9 cellular contexts compared by ENCODE assay signal in genomic region chr1:43452789-43453441, GRCh38. TPM values are rescaled to one million over a fixed set of nuclear protein-coding genes. Genes with fewer than 3 reads are reported as not detected.
DNase-seq lines count a peak whose midpoint lies in the region; ATAC-seq, FAIRE-seq and TF ChIP-seq lines count a peak whose summit lies in the region.
"Had no signal": no experiment of that assay in that cellular context is flagged by ENCODE, and none has a peak within 500 bp of the region (broad histone marks: within the 10 kb centered on the region; RNA-seq: fewer than 3 reads in every experiment).

No MANE protein-coding gene starts in this region.

- WGBS in endodermal cell (ENCODE audit: insufficient coverage in 1 of 2, insufficient read length in 1 of 2), 2 experiments = 27 to 80% methylated on average over 1 to 10 of the region's 10 CpGs
- 16 to 28% methylated on average over 7 of the region's 10 CpGs for WGBS in upper lobe of left lung, 2 donors

- H3K36me3 ChIP-seq in endodermal cell (ENCODE audit: control insufficient read depth, insufficient read depth, low read length) = peaks cover 40% of the 10 kb centered on the region
- H3K36me3 ChIP-seq in upper lobe of left lung = peaks cover 12 to 44% (median 40%) of the 10 kb centered on the region in 4 donors

- DNase-seq in activated naive CD4-positive, alpha-beta T cell treated with anti-CD3 and anti-CD28 coated beads, Interleukin-2, amount 50 U/mL, for 16 hours = no peak
- DNase-seq in RCC 7860 (ENCODE audit: low spot score) = peak; percentile 65
- DNase-seq in endodermal cell = peak; percentile 88
- peak; percentile 46 for DNase-seq in midbrain (lab: John Stamatoyannopoulos, UW)
- peak in 1 of 2 donors; percentile 61 for DNase-seq in upper lobe of left lung
- no peak for DNase-seq in NCI-H524 (lab: John Stamatoyannopoulos, UW)

- TF ChIP-seq CTCF in endodermal cell (conservative IDR thresholded peaks at IDR 0.05) = no peak
- no peak for TF ChIP-seq CTCF in upper lobe of left lung (IDR thresholded peaks at IDR 0.05)

- no peak overlapping the region for H3K9ac ChIP-seq in endodermal cell (ENCODE audit: extremely low read depth, low read length, poor library complexity, severe bottlenecking)

- H3K4me1 Mint-ChIP-seq in activated naive CD4-positive, alpha-beta T cell treated with anti-CD3 and anti-CD28 coated beads, Interleukin-2, amount 50 U/mL, for 24 hours = peaks cover 23% of the 10 kb centered on the region
- H3K4me1 Mint-ChIP-seq in endodermal cell = peaks cover 34% of the 10 kb centered on the region

- H3K27ac ChIP-seq in endodermal cell (ENCODE audit: low read depth, low read length) (peak overlapping the region; percentile 26), upper lobe of left lung (peak overlapping the region; percentile 87 to 93 (median 88))

- H3K4me3 Mint-ChIP-seq in activated naive CD4-positive, alpha-beta T cell treated with anti-CD3 and anti-CD28 coated beads, Interleukin-2, amount 50 U/mL, for 24 hours = peak overlapping the region; percentile 77
- H3K4me3 Mint-ChIP-seq in endodermal cell = peak overlapping the region; percentile 74

- no peak for TF ChIP-seq EP300 in upper lobe of left lung (IDR thresholded peaks at IDR 0.05)

- no peaks in the 10 kb centered on the region for H3K4me1 ChIP-seq in endodermal cell (ENCODE audit: control insufficient read depth, insufficient read depth, low read length)
- H3K4me1 ChIP-seq in upper lobe of left lung = peaks cover 11 to 27% (median 19%) of the 10 kb centered on the region in 4 donors

- peaks cover 4% of the 10 kb centered on the region for H3K27me3 Mint-ChIP-seq in activated naive CD4-positive, alpha-beta T cell treated with anti-CD3 and anti-CD28 coated beads, Interleukin-2, amount 50 U/mL, for 24 hours
- H3K27me3 Mint-ChIP-seq in endodermal cell (ENCODE audit: insufficient read depth) = peaks cover 12% of the 10 kb centered on the region

- peak overlapping the region; percentile 53 for H3K4me3 ChIP-seq in endodermal cell (ENCODE audit: low read length)
- peak overlapping the region; percentile 47 to 74 (median 58) for H3K4me3 ChIP-seq in upper lobe of left lung

- TF ChIP-seq POLR2A in upper lobe of left lung (IDR thresholded peaks at IDR 0.05) = no peak

- H3K36me3 Mint-ChIP-seq in activated naive CD4-positive, alpha-beta T cell treated with anti-CD3 and anti-CD28 coated beads, Interleukin-2, amount 50 U/mL, for 24 hours = peaks cover 2% of the 10 kb centered on the region
- peaks cover 46% of the 10 kb centered on the region for H3K36me3 Mint-ChIP-seq in endodermal cell (ENCODE audit: low read depth)

- FAIRE-seq in RCC 7860 (lab: Jason Lieb, UNC) = no peak
- FAIRE-seq: endometrium had no signal

- no peaks in the 10 kb centered on the region for H3K9me3 ChIP-seq in endodermal cell (ENCODE audit: control insufficient read depth, low read length)
- no peaks in the 10 kb centered on the region for H3K9me3 ChIP-seq in upper lobe of left lung

- no peaks in the 10 kb centered on the region for H3K9me3 Mint-ChIP-seq in activated naive CD4-positive, alpha-beta T cell treated with anti-CD3 and anti-CD28 coated beads, Interleukin-2, amount 50 U/mL, for 24 hours
- no peaks in the 10 kb centered on the region for H3K9me3 Mint-ChIP-seq in endodermal cell

- H3K27me3 ChIP-seq in endodermal cell (ENCODE audit: control insufficient read depth, insufficient read depth, low read length, poor library complexity, severe bottlenecking) (no peaks in the 10 kb centered on the region), upper lobe of left lung (no peaks in the 10 kb centered on the region)

- peak overlapping the region; percentile 90 for H3K27ac Mint-ChIP-seq in activated naive CD4-positive, alpha-beta T cell treated with anti-CD3 and anti-CD28 coated beads, Interleukin-2, amount 50 U/mL, for 24 hours
- peak overlapping the region; percentile 78 for H3K27ac Mint-ChIP-seq in endodermal cell

- ATAC-seq in upper lobe of left lung (ENCODE audit: low FRiP score in 2 of 2) (no peak), HG02973 (IDR thresholded peaks at IDR 0.05; ENCODE audit: unreplicated experiment) (no peak)

RNA-seq across cellular contexts. Expression of gene HYI, which starts 0.8 kb away (rescaled TPM):
- 10 to 100 TPM; 34.4 to 34.8 TPM for total RNA-seq in endodermal cell
- 29.7 TPM for polyA plus RNA-seq in endodermal cell (2013, experiment 1 of 2)
- 25.6 TPM for polyA plus RNA-seq in endodermal cell (2013, experiment 2 of 2)
- total RNA-seq in upper lobe of left lung = 100 to 1,000 TPM in 2 of 6 donors, 10 to 100 TPM in 4; 63.3 to 259 (median 68.8) TPM

Comparison
In these comparisons a context has a peak if more than half of its experiments do, and no peak if none do; other contexts are left out.
1. DNase-seq: peak in RCC 7860 (single experiment), endodermal cell (single experiment) and midbrain (single experiment); none in activated naive CD4-positive, alpha-beta T cell treated with anti-CD3 and anti-CD28 coated beads, Interleukin-2, amount 50 U/mL, for 16 hours (single experiment) and NCI-H524 (0 of 2).